10 cellular contexts compared by ENCODE assay signal in genomic region chr13:32048816-32049215, GRCh38. TPM values are rescaled to one million over a fixed set of nuclear protein-coding genes. Genes with fewer than 3 reads are reported as not detected.
DNase-seq lines count a peak whose midpoint lies in the region; ATAC-seq lines count a peak whose summit lies in the region.
"Had no signal": no experiment of that assay in that cellular context is flagged by ENCODE, and none has a peak within 500 bp of the region (broad histone marks: within the 10 kb centered on the region; RNA-seq: fewer than 3 reads in every experiment).

No MANE protein-coding gene starts in this region.

- no peak overlapping the region for H3K27ac Mint-ChIP-seq in activated T-cell treated with anti-CD3 and anti-CD28 coated beads, Interleukin-2, amount 50 U/mL, for 72 hours
- H3K27ac Mint-ChIP-seq: type B pancreatic cell had no signal

- H3K36me3 Mint-ChIP-seq in activated T-cell treated with anti-CD3 and anti-CD28 coated beads, Interleukin-2, amount 50 U/mL, for 72 hours (ENCODE audit: insufficient read depth in 2 of 2), result no peaks in the 10 kb centered on the region
- H3K36me3 Mint-ChIP-seq: type B pancreatic cell had no signal

- DNase-seq in A172 (ENCODE audit: low spot score) (peak; percentile 7), Daoy (ENCODE audit: low read depth) (peak; percentile 9), NCI-H748 (lab: John Stamatoyannopoulos, UW; ENCODE audit: unreplicated experiment) (peak; percentile 71), epithelial cell of prostate (ENCODE audit: low read depth, low spot score) (no peak), SK-N-DZ (ENCODE audit: low spot score) (no peak), NCI-H187 treated with DMSO at 0.1 percent for 48 hours (lab: John Stamatoyannopoulos, UW) (no peak)
- no peak for DNase-seq in activated T-cell treated with anti-CD3 and anti-CD28 coated beads, Interleukin-2, amount 50 U/mL, for 72 hours
- DNase-seq: right lobe of liver had no signal

- ATAC-seq in HG03159 (IDR thresholded peaks at IDR 0.05; ENCODE audit: unreplicated experiment), result no peak
- ATAC-seq in activated T-cell treated with anti-CD3 and anti-CD28 coated beads, Interleukin-2, amount 50 U/mL, for 72 hours (replicated peaks in 1 of 2), result no peak

- peaks cover 2 to 3% of the 10 kb centered on the region in 2 donors for H3K9me3 Mint-ChIP-seq in activated T-cell treated with anti-CD3 and anti-CD28 coated beads, Interleukin-2, amount 50 U/mL, for 72 hours
- H3K9me3 Mint-ChIP-seq: type B pancreatic cell had no signal

- peaks cover 47% of the 10 kb centered on the region for H3K4me1 Mint-ChIP-seq in activated T-cell treated with anti-CD3 and anti-CD28 coated beads, Interleukin-2, amount 50 U/mL, for 72 hours (ENCODE audit: low read depth)

- peak overlapping the region; percentile 15 for H3K27ac ChIP-seq in epithelial cell of prostate
- H3K27ac ChIP-seq: right lobe of liver had no signal

- H3K27me3 Mint-ChIP-seq in activated T-cell treated with anti-CD3 and anti-CD28 coated beads, Interleukin-2, amount 50 U/mL, for 72 hours (ENCODE audit: low read depth), result no peaks in the 10 kb centered on the region
- H3K27me3 Mint-ChIP-seq: type B pancreatic cell had no signal

- no peak overlapping the region for H3K4me3 Mint-ChIP-seq in activated T-cell treated with anti-CD3 and anti-CD28 coated beads, Interleukin-2, amount 50 U/mL, for 72 hours
- H3K4me3 Mint-ChIP-seq: type B pancreatic cell had no signal

RNA-seq across cellular contexts. Expression of gene FRY, which starts 17.2 kb away (rescaled TPM):
- total RNA-seq in A172 (2014; rRNA removed; shearing (Covaris generic)), result 0.21 and 0.62 TPM in 2 replicates
- 0.27 and 0.74 TPM in 2 replicates for total RNA-seq in Daoy (2014; rRNA removed; shearing (Covaris generic))
- 3.9 and 5.1 TPM in 2 replicates for polyA plus RNA-seq in SK-N-DZ (2014; cell fraction: cytosol; rRNA removed)
- 8.1 and 10.5 TPM in 2 replicates for polyA plus RNA-seq in SK-N-DZ (2014; cell fraction: nucleus; rRNA removed)
- 1 to 10 TPM; 6.5 to 7.6 TPM for total RNA-seq in activated T-cell treated with anti-CD3 and anti-CD28 coated beads, Interleukin-2, amount 50 U/mL, for 72 hours

Comparison
In these comparisons a context has a peak if more than half of its experiments do, and no peak if none do; other contexts are left out.
1. DNase-seq: peak in A172 (single experiment), Daoy (single experiment) and NCI-H748 (single experiment); none in epithelial cell of prostate (single experiment), SK-N-DZ (single experiment), NCI-H187 treated with DMSO at 0.1 percent for 48 hours (single experiment) and activated T-cell treated with anti-CD3 and anti-CD28 coated beads, Interleukin-2, amount 50 U/mL, for 72 hours (0 of 2).